In genomic region chr18:46395795-46396194, GRCh38 we compare ENCODE assay signal across 31 cellular contexts.
"Had no signal": no experiment of that assay in that cellular context is flagged by ENCODE, and none has a peak within 500 bp of the region (broad histone marks: within the 10 kb centered on the region; RNA-seq: fewer than 3 reads in every experiment).

No MANE protein-coding gene starts in this region.

- H3K9me3 ChIP-seq: adrenal gland, ascending aorta, colonic mucosa, esophagus squamous epithelium, gastroesophageal sphincter had no signal

- H3K4me3 Mint-ChIP-seq: activated CD4-positive, alpha-beta memory T cell treated with anti-CD3 and anti-CD28 coated beads for 36 hours; activated CD4-positive, alpha-beta T cell treated with anti-CD3 and anti-CD28 coated beads for 36 hours; activated CD4-positive, alpha-beta T cell treated with anti-CD3 and anti-CD28 coated beads, Interleukin-2, amount 10 ng/mL, durations not matched to agents 24 days and 14 days; activated CD8-positive, alpha-beta memory T cell treated with anti-CD3 and anti-CD28 coated beads, Interleukin-2, amount 10 ng/mL, durations not matched to agents 7 days and 5 days; activated CD8-positive, alpha-beta T cell treated with anti-CD3 and anti-CD28 coated beads, Interleukin-2, amount 10 ng/mL, durations not matched to agents 7 days and 5 days; activated naive CD4-positive, alpha-beta T cell treated with anti-CD3 and anti-CD28 coated beads for 36 hours; activated naive CD4-positive, alpha-beta T cell treated with anti-CD3 and anti-CD28 coated beads, Interleukin-2, amount 50 U/mL, for 24 hours; activated naive CD8-positive, alpha-beta T cell treated with anti-CD3 and anti-CD28 coated beads for 36 hours; activated naive CD8-positive, alpha-beta T cell treated with anti-CD3 and anti-CD28 coated beads, Interleukin-2, amount 50 U/mL, for 24 hours; activated T-helper 1 cell treated with anti-CD3 and anti-CD28 coated beads, Interleukin-12 subunit alpha, Interleukin-12 subunit beta, Interleukin-2, Interleukin-4 antibody, amounts not matched to agents 30 ng/mL and 10 ng/mL and 1 ng/mL, durations not matched to agents 14 hours and 24 hours and 36 hours had no signal

- H3K27ac Mint-ChIP-seq: activated CD4-positive, alpha-beta memory T cell treated with anti-CD3 and anti-CD28 coated beads for 36 hours; activated CD4-positive, alpha-beta T cell treated with anti-CD3 and anti-CD28 coated beads for 36 hours; activated CD4-positive, alpha-beta T cell treated with anti-CD3 and anti-CD28 coated beads, Interleukin-2, amount 10 ng/mL, durations not matched to agents 24 days and 14 days; activated CD8-positive, alpha-beta memory T cell treated with anti-CD3 and anti-CD28 coated beads, Interleukin-2, amount 10 ng/mL, durations not matched to agents 7 days and 5 days; activated CD8-positive, alpha-beta T cell treated with anti-CD3 and anti-CD28 coated beads, Interleukin-2, amount 10 ng/mL, durations not matched to agents 7 days and 5 days; activated naive CD4-positive, alpha-beta T cell treated with anti-CD3 and anti-CD28 coated beads for 36 hours; activated naive CD4-positive, alpha-beta T cell treated with anti-CD3 and anti-CD28 coated beads, Interleukin-2, amount 50 U/mL, for 24 hours; activated naive CD8-positive, alpha-beta T cell treated with anti-CD3 and anti-CD28 coated beads for 36 hours; activated naive CD8-positive, alpha-beta T cell treated with anti-CD3 and anti-CD28 coated beads, Interleukin-2, amount 50 U/mL, for 24 hours; activated T-helper 2 cell treated with anti-CD3 and anti-CD28 coated beads, Interferon-gamma antibody, Interleukin-2, Interleukin-4, amounts not matched to agents 10 μg/mL and 5 μg/mL and 100 μg/mL, durations not matched to agents 14 hours and 24 hours and 36 hours had no signal

- H3K27ac ChIP-seq: adrenal gland, ascending aorta, brain microvascular endothelial cell, cardiac muscle cell, colonic mucosa, epithelial cell of prostate, esophagus squamous epithelium, gastroesophageal sphincter had no signal

- ATAC-seq: activated CD4-positive, alpha-beta T cell treated with anti-CD3 and anti-CD28 coated beads for 36 hours; activated CD8-positive, alpha-beta memory T cell treated with anti-CD3 and anti-CD28 coated beads, Interleukin-2, amount 10 ng/mL, durations not matched to agents 7 days and 5 days; activated CD8-positive, alpha-beta T cell treated with anti-CD3 and anti-CD28 coated beads, Interleukin-2, amount 10 ng/mL, durations not matched to agents 7 days and 5 days; activated naive CD8-positive, alpha-beta T cell treated with anti-CD3 and anti-CD28 coated beads, Interleukin-2, amount 50 U/mL, for 24 hours; gastroesophageal sphincter had no signal

- H3K9me3 Mint-ChIP-seq: activated CD4-positive, alpha-beta memory T cell treated with anti-CD3 and anti-CD28 coated beads for 36 hours; activated CD4-positive, alpha-beta T cell treated with anti-CD3 and anti-CD28 coated beads, Interleukin-2, amount 10 ng/mL, durations not matched to agents 24 days and 14 days; activated naive CD4-positive, alpha-beta T cell treated with anti-CD3 and anti-CD28 coated beads for 36 hours; activated naive CD4-positive, alpha-beta T cell treated with anti-CD3 and anti-CD28 coated beads, Interleukin-2, amount 50 U/mL, for 24 hours; activated naive CD8-positive, alpha-beta T cell treated with anti-CD3 and anti-CD28 coated beads for 36 hours; activated naive CD8-positive, alpha-beta T cell treated with anti-CD3 and anti-CD28 coated beads, Interleukin-2, amount 50 U/mL, for 24 hours; activated T-helper 1 cell treated with anti-CD3 and anti-CD28 coated beads, Interleukin-12 subunit alpha, Interleukin-12 subunit beta, Interleukin-2, Interleukin-4 antibody, amounts not matched to agents 30 ng/mL and 10 ng/mL and 1 ng/mL, durations not matched to agents 14 hours and 24 hours and 36 hours; activated T-helper 2 cell treated with anti-CD3 and anti-CD28 coated beads, Interferon-gamma antibody, Interleukin-2, Interleukin-4, amounts not matched to agents 10 μg/mL and 5 μg/mL and 100 μg/mL, durations not matched to agents 14 hours and 24 hours and 36 hours had no signal

- H3K27me3 Mint-ChIP-seq: activated CD4-positive, alpha-beta memory T cell treated with anti-CD3 and anti-CD28 coated beads for 36 hours; activated CD4-positive, alpha-beta T cell treated with anti-CD3 and anti-CD28 coated beads for 36 hours; activated CD8-positive, alpha-beta memory T cell treated with anti-CD3 and anti-CD28 coated beads, Interleukin-2, amount 10 ng/mL, durations not matched to agents 7 days and 5 days; activated naive CD4-positive, alpha-beta T cell treated with anti-CD3 and anti-CD28 coated beads, Interleukin-2, amount 50 U/mL, for 24 hours; activated naive CD8-positive, alpha-beta T cell treated with anti-CD3 and anti-CD28 coated beads for 36 hours; activated naive CD8-positive, alpha-beta T cell treated with anti-CD3 and anti-CD28 coated beads, Interleukin-2, amount 50 U/mL, for 24 hours had no signal

- H3K36me3 Mint-ChIP-seq: activated CD4-positive, alpha-beta memory T cell treated with anti-CD3 and anti-CD28 coated beads for 36 hours; activated CD8-positive, alpha-beta memory T cell treated with anti-CD3 and anti-CD28 coated beads, Interleukin-2, amount 10 ng/mL, durations not matched to agents 7 days and 5 days; activated naive CD4-positive, alpha-beta T cell treated with anti-CD3 and anti-CD28 coated beads, Interleukin-2, amount 50 U/mL, for 24 hours; activated naive CD8-positive, alpha-beta T cell treated with anti-CD3 and anti-CD28 coated beads for 36 hours had no signal

- DNase-seq: activated CD4-positive, alpha-beta memory T cell treated with anti-CD3 and anti-CD28 coated beads for 36 hours; activated CD4-positive, alpha-beta T cell treated with anti-CD3 and anti-CD28 coated beads for 36 hours; activated CD4-positive, alpha-beta T cell treated with anti-CD3 and anti-CD28 coated beads, Interleukin-2, amount 10 ng/mL, durations not matched to agents 24 days and 14 days; activated CD4-positive, CD25-positive, alpha-beta regulatory T cell; activated CD4-positive, CD25-positive, alpha-beta regulatory T cell treated with anti-CD3 and anti-CD28 coated beads, Interleukin-2, amount 50 U/mL, for 72 hours; activated CD8-positive, alpha-beta memory T cell treated with anti-CD3 and anti-CD28 coated beads, Interleukin-2, amount 10 ng/mL, durations not matched to agents 7 days and 5 days; activated CD8-positive, alpha-beta memory T cell treated with anti-CD3 and anti-CD28 coated beads, Interleukin-2, amount 50 U/mL, for 4 hours; activated CD8-positive, alpha-beta T cell treated with anti-CD3 and anti-CD28 coated beads, Interleukin-2, amount 10 ng/mL, durations not matched to agents 7 days and 5 days; activated effector memory CD4-positive, alpha-beta T cell treated with anti-CD3 and anti-CD28 coated beads, Interleukin-2, amount 50 U/mL, for 16 hours; activated naive CD4-positive, alpha-beta T cell treated with anti-CD3 and anti-CD28 coated beads for 36 hours; activated naive CD8-positive, alpha-beta T cell treated with anti-CD3 and anti-CD28 coated beads for 36 hours; activated naive CD8-positive, alpha-beta T cell treated with anti-CD3 and anti-CD28 coated beads, Interleukin-2, amount 50 U/mL, for 24 hours; activated T-cell treated with anti-CD3 and anti-CD28 coated beads, Interleukin-2, amount 50 U/mL, for 1 hour; activated T-cell treated with anti-CD3 and anti-CD28 coated beads, Interleukin-2, amount 50 U/mL, for 48 hours; adrenal gland; amygdala; brain microvascular endothelial cell; central memory CD4-positive, alpha-beta T cell; cerebellar nuclear complex; colonic mucosa; effector CD8-positive, alpha-beta T cell; esophagus squamous epithelium; foreskin melanocyte; T-helper 2 cell had no signal

- H3K4me3 ChIP-seq: adrenal gland, ascending aorta, cardiac muscle cell, colonic mucosa, esophagus squamous epithelium, gastroesophageal sphincter had no signal

- H3K4me1 Mint-ChIP-seq: activated CD4-positive, alpha-beta T cell treated with anti-CD3 and anti-CD28 coated beads for 36 hours; activated naive CD4-positive, alpha-beta T cell treated with anti-CD3 and anti-CD28 coated beads, Interleukin-2, amount 50 U/mL, for 24 hours; activated naive CD8-positive, alpha-beta T cell treated with anti-CD3 and anti-CD28 coated beads for 36 hours; activated naive CD8-positive, alpha-beta T cell treated with anti-CD3 and anti-CD28 coated beads, Interleukin-2, amount 50 U/mL, for 24 hours had no signal

- H3K36me3 ChIP-seq: adrenal gland, ascending aorta, brain microvascular endothelial cell, cardiac muscle cell, colonic mucosa, esophagus squamous epithelium, gastroesophageal sphincter had no signal

- H3K27me3 ChIP-seq: adrenal gland, ascending aorta, brain microvascular endothelial cell, cardiac muscle cell, colonic mucosa, esophagus squamous epithelium, gastroesophageal sphincter had no signal

- H3K4me1 ChIP-seq: adrenal gland, ascending aorta, colonic mucosa, esophagus squamous epithelium, gastroesophageal sphincter had no signal
